Comparison of ENCODE assay signal across 9 cellular contexts in genomic region chr3:97823081-97823480, GRCh38. TPM values are rescaled to one million over a fixed set of nuclear protein-coding genes. Genes with fewer than 3 reads are reported as not detected.
DNase-seq lines count a peak whose midpoint lies in the region; ATAC-seq, FAIRE-seq and TF ChIP-seq lines count a peak whose summit lies in the region.
"Had no signal": no experiment of that assay in that cellular context is flagged by ENCODE, and none has a peak within 500 bp of the region (broad histone marks: within the 10 kb centered on the region; RNA-seq: fewer than 3 reads in every experiment).

No MANE protein-coding gene starts in this region.

- H4K91ac ChIP-seq in H1 (replicated peaks; ENCODE audit: insufficient read length, low read length): no peak overlapping the region

- no peak overlapping the region for H2BK20ac ChIP-seq in H1 (ENCODE audit: low read length)

- H3K9me3 ChIP-seq in BE2C (no peaks in the 10 kb centered on the region), MM.1S (replicated peaks; ENCODE audit: insufficient read depth, low read length) (no peaks in the 10 kb centered on the region), H1 (ENCODE audit: insufficient read depth in 2 of 2, low read depth in 1 of 2, low read length in 1 of 2) (no peaks in the 10 kb centered on the region)

- no peak for DNase-seq in BE2C
- DNase-seq in MM.1S: no peak
- no peak for DNase-seq in H1 (ENCODE audit: low read depth in 1 of 2, low spot score in 2 of 2)
- no peak for DNase-seq in neural crest cell (ENCODE audit: low read depth, low spot score)
- DNase-seq in stimulated activated naive CD4-positive, alpha-beta T cell (lab: John Stamatoyannopoulos, UW): no peak
- DNase-seq in RWPE1 (ENCODE audit: low spot score): no peak
- DNase-seq in C1 segment of cervical spinal cord (lab: John Stamatoyannopoulos, UW): no peak
- DNase-seq: NCI-H1048 had no signal

- H2BK5ac ChIP-seq in H1 (ENCODE audit: low read depth, low read length): no peak overlapping the region

- peak overlapping the region; percentile 88 for H3K4me2 ChIP-seq in MM.1S (ENCODE audit: low read depth, low read length)
- H3K4me2 ChIP-seq in H1 (ENCODE audit: insufficient read depth in 1 of 2, low read depth in 2 of 2, low read length in 2 of 2): peak overlapping the region; percentile 53 to 90

- TF ChIP-seq CTCF in BE2C (IDR thresholded peaks at IDR 0.05; ENCODE audit: low read depth, low read length): no peak
- TF ChIP-seq CTCF in MM.1S (IDR thresholded peaks at IDR 0.05; ENCODE audit: low read length): no peak
- no peak for TF ChIP-seq CTCF in H1 (IDR thresholded peaks at IDR 0.05; ENCODE audit: control extremely low read depth in 1 of 3, insufficient read depth in 1 of 3, low read depth in 1 of 3, low read length in 3 of 3)
- no peak for TF ChIP-seq CTCF in neural crest cell (conservative IDR thresholded peaks at IDR 0.05)
- TF ChIP-seq CTCF in RWPE1 (conservative IDR thresholded peaks at IDR 0.05; ENCODE audit: low read depth): no peak

- H3K27ac ChIP-seq in MM.1S (ENCODE audit: low read length): no peak overlapping the region
- no peak overlapping the region for H3K27ac ChIP-seq in H1 (ENCODE audit: low read depth, low read length)
- H3K27ac ChIP-seq in RWPE1: no peak overlapping the region

- H3K9me2 ChIP-seq in MM.1S (replicated peaks; ENCODE audit: insufficient read depth, low read length): no peaks in the 10 kb centered on the region

- H3K4me3 ChIP-seq in BE2C (ENCODE audit: low read depth, low read length) (peak overlapping the region; percentile 75), MM.1S (ENCODE audit: low read length) (peak overlapping the region; percentile 86), H1 (ENCODE audit: extremely low read depth in 1 of 4, insufficient read depth in 2 of 4, low read depth in 3 of 4, low read length in 4 of 4) (peak overlapping the region in 3 of 4 experiments; percentile 42 to 88 (median 81); a peak in 5 of 8 replicates)

- no peak overlapping the region for H3K23ac ChIP-seq in H1 (ENCODE audit: insufficient read length)

- no peak overlapping the region for H4K5ac ChIP-seq in H1 (ENCODE audit: insufficient read length, low read depth, low read length)

- H4K20me1 ChIP-seq in MM.1S (ENCODE audit: insufficient read depth, low read length): no peaks in the 10 kb centered on the region
- peaks cover 0 to 1% of the 10 kb centered on the region in 2 experiments for H4K20me1 ChIP-seq in H1 (replicated peaks in 1 of 2; ENCODE audit: control insufficient read depth in 1 of 2, insufficient read depth in 2 of 2, low read length in 2 of 2)

- peaks cover 3% of the 10 kb centered on the region; the same call in 1 of the 2 replicates for H3K36me3 ChIP-seq in BE2C
- H3K36me3 ChIP-seq in MM.1S (replicated peaks; ENCODE audit: insufficient read depth, low read length): no peaks in the 10 kb centered on the region
- H3K36me3 ChIP-seq in H1 (ENCODE audit: control insufficient read depth in 2 of 4, insufficient read depth in 4 of 4, low read length in 3 of 4): no peaks in the 10 kb centered on the region

- peaks cover 13% of the 10 kb centered on the region for H3F3A ChIP-seq in MM.1S (ENCODE audit: insufficient read depth, low read length)

- peaks cover 18% of the 10 kb centered on the region; the same call in 1 of the 2 replicates for H3K79me2 ChIP-seq in MM.1S (ENCODE audit: low read length)
- H3K79me2 ChIP-seq in H1 (ENCODE audit: control insufficient read depth in 1 of 2, insufficient read depth in 2 of 2, low read length in 2 of 2): 0 out of 4 replicates have a peak, but pooled peaks cover 0 to 9% of the 10 kb centered on the region in 2 experiments

- H3K56ac ChIP-seq in H1 (replicated peaks; ENCODE audit: insufficient read length, low read depth, low read length): no peak overlapping the region

- ATAC-seq in HG02938 (IDR thresholded peaks at IDR 0.05; ENCODE audit: unreplicated experiment): no peak

- no peak overlapping the region for H2BK120ac ChIP-seq in H1 (replicated peaks; ENCODE audit: low read depth, low read length)

- 75% methylated on average over 10 of the region's 10 CpGs; no CpG with 5 or more reads in 1 of the 2 experiments for WGBS in H1 (ENCODE audit: extremely low coverage in 1 of 2, insufficient coverage in 1 of 2, insufficient read length in 1 of 2, insufficient replicate concordance in 2 of 2, low coverage in 1 of 2, low lambda C conversion rate in 2 of 2, missing lambda C conversion rate in 1 of 2), 2 experiments

- FAIRE-seq in H1 (lab: Jason Lieb, UNC): no peak

- H3K79me1 ChIP-seq in H1 (ENCODE audit: low read depth, low read length): no peaks in the 10 kb centered on the region

- H3K27me3 Mint-ChIP-seq in neural crest cell (ENCODE audit: low read depth): peaks cover 54% of the 10 kb centered on the region

- TF ChIP-seq POLR2A in H1 (IDR thresholded peaks at IDR 0.05; ENCODE audit: control extremely low read depth in 1 of 2, low read depth in 2 of 2, low read length in 2 of 2): no peak

- H3K23me2 ChIP-seq in H1 (ENCODE audit: low read depth, low read length): peaks cover 3% of the 10 kb centered on the region

- TF ChIP-seq RAD21 in H1 (IDR thresholded peaks at IDR 0.05 in 1 of 2, conservative IDR thresholded peaks at IDR 0.05 in 1 of 2; ENCODE audit: low read depth in 2 of 2, low read length in 2 of 2): no peak

- no peak overlapping the region for H3K18ac ChIP-seq in H1 (ENCODE audit: extremely low read depth, low read length)

- no peak overlapping the region for H3K9ac ChIP-seq in MM.1S (ENCODE audit: low read length)
- no peak overlapping the region for H3K9ac ChIP-seq in H1 (replicated peaks in 1 of 4; ENCODE audit: extremely low read depth in 1 of 4, low read depth in 3 of 4, low read length in 3 of 4)

- no peak overlapping the region for H3K27ac Mint-ChIP-seq in neural crest cell (ENCODE audit: unreplicated experiment)

- H3K4ac ChIP-seq in H1 (replicated peaks; ENCODE audit: insufficient read length, low read depth, low read length): no peak overlapping the region

- no peaks in the 10 kb centered on the region for H3K9me3 Mint-ChIP-seq in neural crest cell

- POLR2A ChIA-PET in H1 (lab: Charles Lee; ENCODE audit: partially characterized antibody) (interaction anchor here (1.6 kb wide), 1 partner anchor 58 kb away, joined by 4 read pairs; the partner anchor contains the start of gene ARL6), RWPE1 (lab: Yijun Ruan, JAX; ENCODE audit: low non-redundant PET) (no interaction called here)

- no peak overlapping the region for H3K14ac ChIP-seq in H1 (ENCODE audit: insufficient read length)

- H4K8ac ChIP-seq in H1 (ENCODE audit: extremely low read depth, insufficient read depth, low read length): no peak overlapping the region

- H2AFZ ChIP-seq in MM.1S (ENCODE audit: low read length): no peak overlapping the region
- no peak overlapping the region for H2AFZ ChIP-seq in H1 (ENCODE audit: low read length)

- H3K27me3 ChIP-seq in BE2C (no peaks in the 10 kb centered on the region), MM.1S (replicated peaks; ENCODE audit: insufficient read depth, low read length) (no peaks in the 10 kb centered on the region), H1 (replicated peaks in 1 of 4; ENCODE audit: control insufficient read depth in 3 of 4, extremely low read depth in 1 of 4, insufficient read depth in 3 of 4, low read length in 3 of 4) (peaks cover 0 to 22% (median 9%) of the 10 kb centered on the region in 4 experiments; a peak in 5 of 7 replicates)

- no peak overlapping the region for H2BK12ac ChIP-seq in H1 (ENCODE audit: low read depth, low read length)

- H2BK15ac ChIP-seq in H1 (ENCODE audit: low read length): no peak overlapping the region

- peak overlapping the region; percentile 94 for H3K4me3 Mint-ChIP-seq in neural crest cell

- peaks cover 18% of the 10 kb centered on the region for H3K4me1 Mint-ChIP-seq in neural crest cell

- CTCF ChIA-PET in H1 (lab: Charles Lee; ENCODE audit: partially characterized antibody) (interaction anchor here (0.9 to 1.9 kb wide), 6 partner anchors 11 to 145 kb away, joined by 3 to 12 read pairs (median 4); partner anchors contain the start of gene ARL6), RWPE1 (lab: Yijun Ruan, JAX) (interaction anchor here (0.8 kb wide), 2 partner anchors 29 to 51 kb away, joined by 3 to 4 read pairs; no protein-coding TSS in a partner anchor)

- no peak overlapping the region for H2AK5ac ChIP-seq in H1 (ENCODE audit: low read depth, low read length)

- H3K4me1 ChIP-seq in BE2C (peaks cover 4% of the 10 kb centered on the region; the same call in 1 of the 2 replicates), MM.1S (ENCODE audit: low read length) (peaks cover 9% of the 10 kb centered on the region), H1 (replicated peaks in 1 of 4; ENCODE audit: control insufficient read depth in 3 of 4, insufficient read depth in 4 of 4, low read length in 3 of 4) (no peaks in the 10 kb centered on the region)

- no peaks in the 10 kb centered on the region for H3K36me3 Mint-ChIP-seq in neural crest cell (ENCODE audit: low read depth)

- no peak for TF ChIP-seq EP300 in H1 (IDR thresholded peaks at IDR 0.05; ENCODE audit: borderline replicate concordance in 1 of 2, low read depth in 2 of 2, low read length in 2 of 2)

TF ChIP-seq in H1, 55 proteins besides CTCF, POLR2A, EP300 and RAD21 (continues in another document):
- TF ChIP-seq ASH2L (IDR thresholded peaks at IDR 0.05; ENCODE audit: low read length): no peak

RNA-seq across cellular contexts. Expression of gene CRYBG3, which starts 1.3 kb away (rescaled TPM):
- 15.8 TPM for polyA plus RNA-seq in BE2C (2012; ENCODE audit: insufficient read depth, insufficient read length, low read depth)
- total RNA-seq in H1 (2021; fragmentation: NEBNext Ultra II Directional; extraction: Animal tissue kit (Norgen Biotek cat#: 25700)): 8.0 and 9.6 TPM in 2 replicates
- polyA plus RNA-seq in H1 (2011; rRNA removed): 1.1 and 2.1 TPM in 2 replicates
- polyA plus RNA-seq in H1 (2011; cell fraction: cytosol; rRNA removed): 2.7 TPM
- 4.9 TPM for polyA plus RNA-seq in H1 (2011; cell fraction: nucleus; rRNA removed)
- polyA plus RNA-seq in H1 (2012, experiment 1 of 2): 3.6 to 5.3 TPM (median 4.9 TPM) in 4 replicates
- polyA plus RNA-seq in H1 (2012, experiment 2 of 2): 0.17 TPM
- 5.2 TPM for polyA plus RNA-seq in H1 (2013, experiment 1 of 2)
- polyA plus RNA-seq in H1 (2013, experiment 2 of 2): 4.4 TPM
- 7.5 and 12.5 TPM in 2 replicates for polyA minus RNA-seq in H1 (2011; rRNA and poly(A)+ RNA removed)
- 7.3 TPM for polyA minus RNA-seq in H1 (2011; cell fraction: cytosol; rRNA and poly(A)+ RNA removed)
- polyA minus RNA-seq in H1 (2011; cell fraction: nucleus; rRNA and poly(A)+ RNA removed): 18.2 TPM
- 6.5 and 7.3 TPM in 2 replicates for total RNA-seq in neural crest cell

RNA-seq across cellular contexts. Expression of gene ARL6, which starts 58.5 kb away (rescaled TPM):
- polyA plus RNA-seq in BE2C (2012; ENCODE audit: insufficient read depth, insufficient read length, low read depth): 38.1 TPM
- 9.3 and 12.0 TPM in 2 replicates for total RNA-seq in H1 (2021; fragmentation: NEBNext Ultra II Directional; extraction: Animal tissue kit (Norgen Biotek cat#: 25700))
- 1.8 and 2.7 TPM in 2 replicates for polyA plus RNA-seq in H1 (2011; rRNA removed)
- polyA plus RNA-seq in H1 (2011; cell fraction: cytosol; rRNA removed): 2.9 TPM
- 4.7 TPM for polyA plus RNA-seq in H1 (2011; cell fraction: nucleus; rRNA removed)
- 3.8 to 5.2 TPM (median 4.5 TPM) in 4 replicates for polyA plus RNA-seq in H1 (2012, experiment 1 of 2)
- 0.31 TPM for polyA plus RNA-seq in H1 (2012, experiment 2 of 2)
- 4.5 TPM for polyA plus RNA-seq in H1 (2013, experiment 1 of 2)
- polyA plus RNA-seq in H1 (2013, experiment 2 of 2): 4.5 TPM
- 6.3 and 8.1 TPM in 2 replicates for polyA minus RNA-seq in H1 (2011; rRNA and poly(A)+ RNA removed)
- polyA minus RNA-seq in H1 (2011; cell fraction: cytosol; rRNA and poly(A)+ RNA removed): 9.4 TPM
- 26.8 TPM for polyA minus RNA-seq in H1 (2011; cell fraction: nucleus; rRNA and poly(A)+ RNA removed)
- 6.8 and 8.3 TPM in 2 replicates for total RNA-seq in neural crest cell
